1 cellular context compared by ENCODE assay signal in the genomic region with DNA sequence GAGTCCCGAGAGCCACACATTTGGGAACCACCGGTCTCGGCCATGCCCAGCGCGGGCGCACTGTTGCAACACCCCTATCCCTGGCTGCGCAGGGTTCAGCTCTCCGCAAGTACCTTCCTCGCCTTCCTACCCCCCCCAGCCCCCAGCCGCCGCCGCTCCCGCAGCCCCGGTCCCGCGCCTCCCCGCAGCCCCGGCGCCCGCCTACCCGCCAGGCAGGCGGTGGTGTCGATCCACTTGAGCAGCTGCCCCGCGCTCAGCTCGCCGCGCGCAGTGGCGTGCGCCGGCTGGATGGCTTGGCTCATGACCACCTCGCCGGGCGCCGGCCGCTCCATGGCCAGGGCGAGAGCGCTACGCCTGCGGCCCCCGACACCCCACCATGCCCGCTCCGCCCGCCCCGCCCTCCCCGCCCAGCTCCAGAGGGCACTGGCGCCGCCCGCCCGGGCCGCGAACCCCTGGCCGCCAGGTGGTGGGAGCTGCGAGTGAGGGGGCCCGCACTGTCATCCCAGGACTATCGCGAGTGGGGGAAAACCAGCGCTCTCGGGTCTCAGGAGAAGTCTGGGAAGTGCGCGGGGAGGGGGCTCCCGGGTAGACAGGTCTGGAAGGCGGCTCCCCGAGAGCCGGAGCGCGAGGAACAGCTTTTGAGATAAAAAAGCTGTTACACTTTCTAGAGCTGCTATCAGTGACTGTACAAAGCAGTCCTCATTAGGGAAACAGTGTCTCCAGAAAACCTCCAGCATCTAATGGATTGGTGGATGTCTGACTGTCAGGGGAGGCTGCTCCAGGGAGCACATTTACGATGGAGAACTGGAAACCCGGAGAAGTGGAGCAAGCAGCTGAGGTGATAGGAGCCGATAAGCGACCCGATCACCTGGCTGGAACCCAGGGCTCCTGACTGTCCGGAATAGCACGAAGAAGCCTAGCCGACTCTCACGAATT.
TF ChIP-seq lines count a peak whose summit lies in the region.

TSS of gene ACOT12 (minus strand) at position 352 of the 936 bp plus-strand sequence. CDS start at position 332, 20 bp downstream.

TF ChIP-seq in HepG2, 621 proteins besides CTCF, POLR2A, EP300 and RAD21:
- TF ChIP-seq ZNF770 (CRISPR knock-in tag; IDR thresholded peaks at IDR 0.05) (peak; percentile 66), ZZZ3 (CRISPR knock-in tag; IDR thresholded peaks at IDR 0.05; ENCODE audit: borderline replicate concordance) (no peak), ZMYM3 (CRISPR knock-in tag; IDR thresholded peaks at IDR 0.05) (no peak), PRDM15 (CRISPR knock-in tag; IDR thresholded peaks at IDR 0.05) (peak; percentile 78; the same call in 1 of the 2 replicates), KLF16 (CRISPR knock-in tag; IDR thresholded peaks at IDR 0.05) (no peak), CREBL2 (CRISPR knock-in tag; IDR thresholded peaks at IDR 0.05; ENCODE audit: borderline replicate concordance) (no peak), MAX (IDR thresholded peaks at IDR 0.05) (0 out of 2 replicates have a peak, but pooled peaks have one; percentile 25), MAFK (conservative IDR thresholded peaks at IDR 0.05 in 1 of 2, IDR thresholded peaks at IDR 0.05 in 1 of 2; ENCODE audit: low read length in 2 of 2) (no peak), ZNF333 (CRISPR knock-in tag; IDR thresholded peaks at IDR 0.05; ENCODE audit: borderline replicate concordance) (no peak), GTF2F1 (IDR thresholded peaks at IDR 0.05; ENCODE audit: low read length) (no peak), RARG (CRISPR knock-in tag; IDR thresholded peaks at IDR 0.05; ENCODE audit: low read depth) (no peak), RNF2 (conservative IDR thresholded peaks at IDR 0.05; ENCODE audit: low read depth) (no peak), NFYB (CRISPR knock-in tag; IDR thresholded peaks at IDR 0.05) (no peak), XRCC5 (optimal IDR thresholded peaks at IDR 0.05; ENCODE audit: low read length) (no peak), ZNF205 (CRISPR knock-in tag; IDR thresholded peaks at IDR 0.05) (no peak), MAZ (IDR thresholded peaks at IDR 0.05; ENCODE audit: borderline replicate concordance, low read depth, low read length) (no peak), MAZ (CRISPR knock-in tag; IDR thresholded peaks at IDR 0.05; ENCODE audit: low read depth) (0 out of 2 replicates have a peak, but pooled peaks have one; percentile 36), TGIF2 (CRISPR knock-in tag; IDR thresholded peaks at IDR 0.05) (no peak), ZBTB26 (CRISPR knock-in tag; IDR thresholded peaks at IDR 0.05; ENCODE audit: borderline replicate concordance) (0 out of 2 replicates have a peak, but pooled peaks have one; percentile 60), HOXA3 (CRISPR knock-in tag; IDR thresholded peaks at IDR 0.05) (no peak), DNMT1 (CRISPR knock-in tag; IDR thresholded peaks at IDR 0.05) (no peak), YY1 (IDR thresholded peaks at IDR 0.05; ENCODE audit: insufficient read depth, insufficient replicate concordance, low read depth, low read length) (no peak), ZNF362 (CRISPR knock-in tag; IDR thresholded peaks at IDR 0.05; ENCODE audit: borderline replicate concordance) (no peak), GATAD2A (CRISPR knock-in tag; IDR thresholded peaks at IDR 0.05) (no peak), NFIC (IDR thresholded peaks at IDR 0.05; ENCODE audit: low read length) (no peak), SP1 (IDR thresholded peaks at IDR 0.05) (no peak), SP1 (CRISPR knock-in tag; IDR thresholded peaks at IDR 0.05) (no peak), SP2 (CRISPR knock-in tag; IDR thresholded peaks at IDR 0.05) (no peak), ZNF232 (CRISPR knock-in tag; IDR thresholded peaks at IDR 0.05; ENCODE audit: borderline replicate concordance) (no peak), PHB2 (IDR thresholded peaks at IDR 0.05; ENCODE audit: partially characterized antibody) (no peak), ZNF501 (CRISPR knock-in tag; IDR thresholded peaks at IDR 0.05) (no peak), MIXL1 (CRISPR knock-in tag; IDR thresholded peaks at IDR 0.05) (no peak), ZFP37 (CRISPR knock-in tag; IDR thresholded peaks at IDR 0.05; ENCODE audit: borderline replicate concordance) (no peak)
- TF ChIP-seq, protein P1, sequence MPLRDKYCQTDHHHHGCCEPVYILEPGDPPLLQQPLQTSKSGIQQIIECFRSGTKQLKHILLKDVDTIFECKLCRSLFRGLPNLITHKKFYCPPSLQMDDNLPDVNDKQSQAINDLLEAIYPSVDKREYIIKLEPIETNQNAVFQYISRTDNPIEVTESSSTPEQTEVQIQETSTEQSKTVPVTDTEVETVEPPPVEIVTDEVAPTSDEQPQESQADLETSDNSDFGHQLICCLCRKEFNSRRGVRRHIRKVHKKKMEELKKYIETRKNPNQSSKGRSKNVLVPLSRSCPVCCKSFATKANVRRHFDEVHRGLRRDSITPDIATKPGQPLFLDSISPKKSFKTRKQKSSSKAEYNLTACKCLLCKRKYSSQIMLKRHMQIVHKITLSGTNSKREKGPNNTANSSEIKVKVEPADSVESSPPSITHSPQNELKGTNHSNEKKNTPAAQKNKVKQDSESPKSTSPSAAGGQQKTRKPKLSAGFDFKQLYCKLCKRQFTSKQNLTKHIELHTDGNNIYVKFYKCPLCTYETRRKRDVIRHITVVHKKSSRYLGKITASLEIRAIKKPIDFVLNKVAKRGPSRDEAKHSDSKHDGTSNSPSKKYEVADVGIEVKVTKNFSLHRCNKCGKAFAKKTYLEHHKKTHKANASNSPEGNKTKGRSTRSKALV (CRISPR knock-in tag; IDR thresholded peaks at IDR 0.05) = 0 out of 2 replicates have a peak, but pooled peaks have one; percentile 16
- TF ChIP-seq, protein P2, sequence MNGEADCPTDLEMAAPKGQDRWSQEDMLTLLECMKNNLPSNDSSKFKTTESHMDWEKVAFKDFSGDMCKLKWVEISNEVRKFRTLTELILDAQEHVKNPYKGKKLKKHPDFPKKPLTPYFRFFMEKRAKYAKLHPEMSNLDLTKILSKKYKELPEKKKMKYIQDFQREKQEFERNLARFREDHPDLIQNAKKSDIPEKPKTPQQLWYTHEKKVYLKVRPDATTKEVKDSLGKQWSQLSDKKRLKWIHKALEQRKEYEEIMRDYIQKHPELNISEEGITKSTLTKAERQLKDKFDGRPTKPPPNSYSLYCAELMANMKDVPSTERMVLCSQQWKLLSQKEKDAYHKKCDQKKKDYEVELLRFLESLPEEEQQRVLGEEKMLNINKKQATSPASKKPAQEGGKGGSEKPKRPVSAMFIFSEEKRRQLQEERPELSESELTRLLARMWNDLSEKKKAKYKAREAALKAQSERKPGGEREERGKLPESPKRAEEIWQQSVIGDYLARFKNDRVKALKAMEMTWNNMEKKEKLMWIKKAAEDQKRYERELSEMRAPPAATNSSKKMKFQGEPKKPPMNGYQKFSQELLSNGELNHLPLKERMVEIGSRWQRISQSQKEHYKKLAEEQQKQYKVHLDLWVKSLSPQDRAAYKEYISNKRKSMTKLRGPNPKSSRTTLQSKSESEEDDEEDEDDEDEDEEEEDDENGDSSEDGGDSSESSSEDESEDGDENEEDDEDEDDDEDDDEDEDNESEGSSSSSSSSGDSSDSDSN (CRISPR knock-in tag; IDR thresholded peaks at IDR 0.05) = peak; percentile 45; the same call in 1 of the 2 replicates
- TF ChIP-seq, protein P3, sequence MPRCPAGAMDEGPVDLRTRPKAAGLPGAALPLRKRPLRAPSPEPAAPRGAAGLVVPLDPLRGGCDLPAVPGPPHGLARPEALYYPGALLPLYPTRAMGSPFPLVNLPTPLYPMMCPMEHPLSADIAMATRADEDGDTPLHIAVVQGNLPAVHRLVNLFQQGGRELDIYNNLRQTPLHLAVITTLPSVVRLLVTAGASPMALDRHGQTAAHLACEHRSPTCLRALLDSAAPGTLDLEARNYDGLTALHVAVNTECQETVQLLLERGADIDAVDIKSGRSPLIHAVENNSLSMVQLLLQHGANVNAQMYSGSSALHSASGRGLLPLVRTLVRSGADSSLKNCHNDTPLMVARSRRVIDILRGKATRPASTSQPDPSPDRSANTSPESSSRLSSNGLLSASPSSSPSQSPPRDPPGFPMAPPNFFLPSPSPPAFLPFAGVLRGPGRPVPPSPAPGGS (CRISPR knock-in tag; IDR thresholded peaks at IDR 0.05) = no peak
- TF ChIP-seq, protein P4, sequence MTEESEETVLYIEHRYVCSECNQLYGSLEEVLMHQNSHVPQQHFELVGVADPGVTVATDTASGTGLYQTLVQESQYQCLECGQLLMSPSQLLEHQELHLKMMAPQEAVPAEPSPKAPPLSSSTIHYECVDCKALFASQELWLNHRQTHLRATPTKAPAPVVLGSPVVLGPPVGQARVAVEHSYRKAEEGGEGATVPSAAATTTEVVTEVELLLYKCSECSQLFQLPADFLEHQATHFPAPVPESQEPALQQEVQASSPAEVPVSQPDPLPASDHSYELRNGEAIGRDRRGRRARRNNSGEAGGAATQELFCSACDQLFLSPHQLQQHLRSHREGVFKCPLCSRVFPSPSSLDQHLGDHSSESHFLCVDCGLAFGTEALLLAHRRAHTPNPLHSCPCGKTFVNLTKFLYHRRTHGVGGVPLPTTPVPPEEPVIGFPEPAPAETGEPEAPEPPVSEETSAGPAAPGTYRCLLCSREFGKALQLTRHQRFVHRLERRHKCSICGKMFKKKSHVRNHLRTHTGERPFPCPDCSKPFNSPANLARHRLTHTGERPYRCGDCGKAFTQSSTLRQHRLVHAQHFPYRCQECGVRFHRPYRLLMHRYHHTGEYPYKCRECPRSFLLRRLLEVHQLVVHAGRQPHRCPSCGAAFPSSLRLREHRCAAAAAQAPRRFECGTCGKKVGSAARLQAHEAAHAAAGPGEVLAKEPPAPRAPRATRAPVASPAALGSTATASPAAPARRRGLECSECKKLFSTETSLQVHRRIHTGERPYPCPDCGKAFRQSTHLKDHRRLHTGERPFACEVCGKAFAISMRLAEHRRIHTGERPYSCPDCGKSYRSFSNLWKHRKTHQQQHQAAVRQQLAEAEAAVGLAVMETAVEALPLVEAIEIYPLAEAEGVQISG (CRISPR knock-in tag; IDR thresholded peaks at IDR 0.05) = no peak
